11 cellular contexts compared by ENCODE assay signal in the genomic region with DNA sequence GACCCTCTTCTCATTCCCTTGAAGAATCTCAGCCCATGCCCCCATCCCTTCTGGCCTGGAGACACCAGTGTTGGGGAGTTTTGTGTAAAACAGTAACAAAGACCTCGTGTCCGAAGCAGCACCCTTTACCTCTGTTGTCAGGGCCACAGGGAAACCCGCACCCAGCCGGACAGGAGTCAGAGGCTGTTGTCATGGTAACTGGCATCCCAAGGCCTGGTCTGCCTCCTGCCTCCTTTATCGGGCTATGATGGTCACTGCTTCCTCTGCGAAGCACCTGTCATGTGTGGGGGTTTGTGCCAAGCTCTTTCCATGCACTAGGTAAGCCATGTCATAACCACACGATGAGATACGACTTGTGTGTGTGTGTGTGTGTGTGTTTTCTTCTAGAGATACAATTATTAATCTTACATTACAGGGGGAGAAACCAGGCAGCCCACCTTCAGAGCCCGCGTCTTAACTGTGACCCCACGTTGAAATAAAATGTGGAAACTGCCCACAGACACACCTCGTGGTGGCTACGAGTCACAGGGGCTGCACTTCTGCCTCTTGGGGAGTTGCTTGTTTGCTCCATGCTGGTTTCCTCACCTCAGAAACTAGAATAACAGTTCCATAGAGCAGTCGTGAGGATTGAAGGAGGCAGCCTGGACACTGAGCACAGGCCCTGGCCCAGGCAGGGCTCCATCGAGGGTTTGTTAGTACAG. TPM values are rescaled to one million over a fixed set of nuclear protein-coding genes. Genes with fewer than 3 reads are reported as not detected.
DNase-seq lines count a peak whose midpoint lies in the region; ATAC-seq and TF ChIP-seq lines count a peak whose summit lies in the region.
"Had no signal": no experiment of that assay in that cellular context is flagged by ENCODE, and none has a peak within 500 bp of the region (broad histone marks: within the 10 kb centered on the region; RNA-seq: fewer than 3 reads in every experiment).

No MANE protein-coding gene starts in this region.

- in situ Hi-C loops in HAP-1 (cut with MboI; ENCODE audit: low sequenced_read_pairs) = loop anchor here (5.0 kb wide), 1 partner anchor 116 kb away; no protein-coding TSS in a partner anchor

- no peaks in the 10 kb centered on the region for H3K27me3 ChIP-seq in spleen (replicated peaks in 1 of 7)
- H3K27me3 ChIP-seq in HAP-1 (ENCODE audit: low read depth) = no peaks in the 10 kb centered on the region

- CTCF ChIA-PET in activated CD4-positive, alpha-beta T cell treated with anti-CD3 and anti-CD28 coated beads for 36 hours (lab: Charles Lee) = interaction anchor here (1.0 to 6.8 kb wide), 2 partner anchors 11 to 121 kb away, joined by 3 to 156 read pairs; no protein-coding TSS in a partner anchor

- no peak for TF ChIP-seq POLR2A in spleen (IDR thresholded peaks at IDR 0.05)

- H3K4me1 Mint-ChIP-seq in activated CD4-positive, alpha-beta T cell treated with anti-CD3 and anti-CD28 coated beads for 36 hours = peaks cover 30% of the 10 kb centered on the region
- peaks cover 29 to 32% of the 10 kb centered on the region in 2 donors for H3K4me1 Mint-ChIP-seq in effector memory CD8-positive, alpha-beta T cell (ENCODE audit: low read depth in 2 of 2)

- WGBS in spleen, 5 donors = 51 to 78% (median 72%) methylated on average over 15 of the region's 15 CpGs

- H3K4me3 ChIP-seq in spleen (peak overlapping the region in 1 of 8 donors; percentile 45), HAP-1 (no peak overlapping the region)

- H3K4me1 ChIP-seq in spleen = peaks cover 6 to 69% (median 39%) of the 10 kb centered on the region in 6 donors
- H3K4me1 ChIP-seq in HAP-1 = no peaks in the 10 kb centered on the region

- H3K9me3 Mint-ChIP-seq in activated CD4-positive, alpha-beta T cell treated with anti-CD3 and anti-CD28 coated beads for 36 hours (ENCODE audit: low read depth) = no peaks in the 10 kb centered on the region
- H3K9me3 Mint-ChIP-seq in effector memory CD8-positive, alpha-beta T cell = no peaks in the 10 kb centered on the region

- peak overlapping the region; percentile 82 to 93 (median 89) for H3K27ac ChIP-seq in spleen

- no peaks in the 10 kb centered on the region for H3K36me3 ChIP-seq in spleen
- no peaks in the 10 kb centered on the region for H3K36me3 ChIP-seq in HAP-1 (replicated peaks)

- no peaks in the 10 kb centered on the region for H3K27me3 Mint-ChIP-seq in activated CD4-positive, alpha-beta T cell treated with anti-CD3 and anti-CD28 coated beads for 36 hours
- H3K27me3 Mint-ChIP-seq in effector memory CD8-positive, alpha-beta T cell = no peaks in the 10 kb centered on the region

- H3K36me3 Mint-ChIP-seq in activated CD4-positive, alpha-beta T cell treated with anti-CD3 and anti-CD28 coated beads for 36 hours (ENCODE audit: low read depth) = no peaks in the 10 kb centered on the region
- peaks cover 11% of the 10 kb centered on the region for H3K36me3 Mint-ChIP-seq in effector memory CD8-positive, alpha-beta T cell (ENCODE audit: insufficient read depth)

- H3K4me3 Mint-ChIP-seq in activated CD4-positive, alpha-beta T cell treated with anti-CD3 and anti-CD28 coated beads for 36 hours = no peak overlapping the region
- peak overlapping the region; percentile 80 to 82 for H3K4me3 Mint-ChIP-seq in effector memory CD8-positive, alpha-beta T cell

- intact Hi-C loops in activated CD4-positive, alpha-beta T cell treated with anti-CD3 and anti-CD28 coated beads for 36 hours (cut with DNase I, micrococcal nuclease) = no loop called here
- intact Hi-C loops in spleen (cut with DNase I; ENCODE audit: low total_unique reads) = no loop called here

- no peak for TF ChIP-seq CTCF in spleen (IDR thresholded peaks at IDR 0.05 in 8 of 11, conservative IDR thresholded peaks at IDR 0.05 in 3 of 11)

- H3K9me3 ChIP-seq in spleen = no peaks in the 10 kb centered on the region
- H3K9me3 ChIP-seq in HAP-1 = no peaks in the 10 kb centered on the region

- POLR2A ChIA-PET in activated CD4-positive, alpha-beta T cell treated with anti-CD3 and anti-CD28 coated beads for 36 hours (lab: Charles Lee) = interaction anchor here (2.0 kb wide), 1 partner anchor 14 kb away, joined by 6 read pairs; no protein-coding TSS in a partner anchor

- H3K27ac Mint-ChIP-seq in activated CD4-positive, alpha-beta T cell treated with anti-CD3 and anti-CD28 coated beads for 36 hours = peak overlapping the region; percentile 95
- peak overlapping the region; percentile 99 to 100 for H3K27ac Mint-ChIP-seq in effector memory CD8-positive, alpha-beta T cell

- ATAC-seq in activated CD4-positive, alpha-beta T cell treated with anti-CD3 and anti-CD28 coated beads for 36 hours = peak; percentile 11
- ATAC-seq in effector memory CD8-positive, alpha-beta T cell (replicated peaks) = no peak
- no peak for ATAC-seq in HG03196 (IDR thresholded peaks at IDR 0.05; ENCODE audit: unreplicated experiment)

- DNase-seq in activated CD4-positive, alpha-beta T cell treated with anti-CD3 and anti-CD28 coated beads for 36 hours = peak; percentile 28
- no peak for DNase-seq in activated CD4-positive, alpha-beta T cell treated with anti-CD3 and anti-CD28 coated beads for 1 hour
- DNase-seq in NCI-H226 = peak; percentile 26
- no peak for DNase-seq in effector memory CD8-positive, alpha-beta T cell
- DNase-seq in spleen = peak; percentile 77
- no peak for DNase-seq in NCI-H345 (lab: John Stamatoyannopoulos, UW)
- no peak for DNase-seq in HAP-1 (ENCODE audit: low spot score in 2 of 2)
- DNase-seq: HCEC 1CT, RPMI8226 had no signal

RNA-seq across cellular contexts. Expression of gene ZDHHC19, which starts 18.0 kb away (rescaled TPM):
- not detected for total RNA-seq in activated CD4-positive, alpha-beta T cell treated with anti-CD3 and anti-CD28 coated beads for 36 hours
- 10 to 100 TPM in 3 of 7 donors, 1 to 10 TPM in 3, under 1 TPM in 1; 0.79 to 44.6 (median 7.9) TPM for total RNA-seq in spleen
- polyA plus RNA-seq in spleen = 10 to 100 TPM in 1 of 3 donors, 1 to 10 TPM in 2; 3.2 to 15.4 (median 6.2) TPM
- total RNA-seq: epithelial cell of proximal tubule had no signal

RNA-seq across cellular contexts. Expression of gene SLC51A, which starts 23.1 kb away (rescaled TPM):
- total RNA-seq in activated CD4-positive, alpha-beta T cell treated with anti-CD3 and anti-CD28 coated beads for 36 hours = not detected
- 10 to 100 TPM in 1 of 7 donors, 1 to 10 TPM in 6; 2.0 to 14.6 (median 4.1) TPM for total RNA-seq in spleen
- 1 to 10 TPM in 1 of 3 donors, under 1 TPM in 2; 0.30 to 1.1 (median 0.54) TPM for polyA plus RNA-seq in spleen

Comparison
In these comparisons a context has a peak if more than half of its experiments do, and no peak if none do; other contexts are left out.
1. DNase-seq: peak in activated CD4-positive, alpha-beta T cell treated with anti-CD3 and anti-CD28 coated beads for 36 hours (single experiment), NCI-H226 (single experiment) and spleen (single experiment); none in activated CD4-positive, alpha-beta T cell treated with anti-CD3 and anti-CD28 coated beads for 1 hour (single experiment), effector memory CD8-positive, alpha-beta T cell (0 of 3), NCI-H345 (single experiment) and HAP-1 (0 of 2).